Comparison of ENCODE assay signal across 8 cellular contexts in the genomic region with DNA sequence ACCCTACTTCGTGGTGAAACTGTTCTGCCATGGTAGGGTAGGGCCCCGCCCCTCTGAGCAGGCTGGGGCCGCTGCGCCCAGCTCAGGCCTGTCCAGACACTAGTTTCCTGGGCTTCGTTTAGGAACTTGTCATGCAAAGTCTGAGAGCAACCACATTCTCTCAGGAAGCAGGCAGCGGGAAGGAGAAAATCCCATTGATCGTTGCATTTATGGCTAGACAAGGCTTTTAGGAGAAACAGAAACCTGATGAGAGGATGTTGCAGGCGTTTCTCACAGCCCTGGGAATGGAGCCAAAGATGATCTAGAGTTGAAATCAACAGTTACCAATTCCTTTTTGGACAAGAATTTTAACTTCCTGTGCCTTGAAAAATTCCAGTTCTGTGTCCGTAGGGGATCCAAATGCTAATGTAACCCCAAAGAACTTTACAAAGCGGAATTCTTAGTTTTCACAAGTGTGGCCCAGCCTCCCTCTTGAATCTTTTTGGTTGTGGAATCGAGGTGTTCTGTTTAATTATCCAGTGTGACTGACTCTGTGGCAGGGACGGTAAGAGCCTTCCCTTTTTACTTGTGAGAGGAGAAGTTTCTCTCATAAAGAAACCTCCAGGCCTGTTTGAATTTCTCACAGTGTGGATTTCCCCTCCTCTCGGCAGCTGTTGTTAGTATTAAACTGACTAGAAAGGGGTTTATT. TPM values are rescaled to one million over a fixed set of nuclear protein-coding genes. Genes with fewer than 3 reads are reported as not detected.
A peak's percentile ranks its signal among the peaks of the same experiment; 100 is the strongest.
DNase-seq lines count a peak whose midpoint lies in the region; ATAC-seq and TF ChIP-seq lines count a peak whose summit lies in the region.

No MANE protein-coding gene starts in this region.

- no peaks in the 10 kb centered on the region for H3K36me3 ChIP-seq in right lobe of liver

- TF ChIP-seq CTCF in right lobe of liver (IDR thresholded peaks at IDR 0.05), result no peak

- intact Hi-C loops in right lobe of liver (cut with DNase I), result no loop called here

- WGBS in right lobe of liver (ENCODE audit: insufficient coverage, low coverage, low lambda C conversion rate, missing lambda C conversion rate), result 42% methylated on average over 10 of the region's 13 CpGs

- DNase-seq in SIG-M5 treated with dmso at 0.1 percent for 504 hours (lab: John Stamatoyannopoulos, UW; ENCODE audit: unreplicated experiment), result peak; percentile 61
- no peak for DNase-seq in SIG-M5 (lab: John Stamatoyannopoulos, UW)
- DNase-seq in astrocyte of the hippocampus (ENCODE audit: low read depth, low spot score), result peak; percentile 38
- DNase-seq in right lobe of liver, result no peak
- no peak for DNase-seq in NCI-H187 (lab: John Stamatoyannopoulos, UW)
- no peak for DNase-seq in NCI-H226
- DNase-seq in D341Med (ENCODE audit: low spot score), result no peak

- peaks cover 0 to 27% (median 9%) of the 10 kb centered on the region in 4 donors for H3K4me1 ChIP-seq in right lobe of liver

- H3K27me3 ChIP-seq in right lobe of liver, result no peaks in the 10 kb centered on the region

- no peak for TF ChIP-seq POLR2A in right lobe of liver (IDR thresholded peaks at IDR 0.05)

- peak; percentile 67 for ATAC-seq in HG03095 (IDR thresholded peaks at IDR 0.05; ENCODE audit: unreplicated experiment)
- ATAC-seq in right lobe of liver, result peak; percentile 48 to 55 (median 52)

- no peak overlapping the region for H3K4me3 ChIP-seq in right lobe of liver

- H3K9me3 ChIP-seq in right lobe of liver, result peaks cover 0 to 2% (median 0%) of the 10 kb centered on the region in 4 donors

- H3K27ac ChIP-seq in right lobe of liver, result peak overlapping the region; percentile 0 to 36 (median 20)

RNA-seq across cellular contexts. Expression of a gene that starts 4.5 kb away (rescaled TPM):
- total RNA-seq in right lobe of liver, result 1 to 10 TPM in 4 of 6 experiments, under 1 TPM in 1, not detected in 1; 0.73 to 3.6 (median 2.6) TPM

RNA-seq across cellular contexts. Expression of a gene that starts 11.5 kb away (rescaled TPM):
- total RNA-seq in right lobe of liver, result 1 to 10 TPM in 4 of 6 experiments, under 1 TPM in 1, not detected in 1; 0.42 to 7.0 (median 5.4) TPM

RNA-seq across cellular contexts. Expression of a gene that starts 21.1 kb away (rescaled TPM):
- 10 to 100 TPM; 11.6 to 21.3 (median 17.2) TPM for total RNA-seq in right lobe of liver

RNA-seq across cellular contexts. Expression of a gene that starts 24.0 kb away (rescaled TPM):
- total RNA-seq in right lobe of liver, result under 1 TPM in 2 of 6 experiments, not detected in 4; 0.20 to 0.35 TPM

Comparison
In these comparisons a context has a peak if more than half of its experiments do, and no peak if none do; other contexts are left out.
1. DNase-seq: peak in SIG-M5 treated with dmso at 0.1 percent for 504 hours (single experiment) and astrocyte of the hippocampus (single experiment); none in SIG-M5 (single experiment), right lobe of liver (0 of 3), NCI-H187 (0 of 2), NCI-H226 (single experiment) and D341Med (single experiment).